ENCODE assay signal across 8 cellular contexts in genomic region chr20:33992923-33993799, GRCh38. TPM values are rescaled to one million over a fixed set of nuclear protein-coding genes. Genes with fewer than 3 reads are reported as not detected.
DNase-seq lines count a peak whose midpoint lies in the region; ATAC-seq, FAIRE-seq and TF ChIP-seq lines count a peak whose summit lies in the region.

No MANE protein-coding gene starts in this region.

- peaks cover 4 to 8% of the 10 kb centered on the region in 2 experiments for H3K36me3 ChIP-seq in keratinocyte (ENCODE audit: control insufficient read depth in 2 of 2, extremely low read depth in 1 of 2, insufficient read depth in 2 of 2, low read length in 2 of 2)

- TF ChIP-seq CTCF in keratinocyte (optimal IDR thresholded peaks at IDR 0.05 in 1 of 3, IDR thresholded peaks at IDR 0.05 in 1 of 3, conservative IDR thresholded peaks at IDR 0.05 in 1 of 3; ENCODE audit: extremely low read depth in 1 of 3, insufficient read depth in 2 of 3, low read length in 3 of 3) = no peak

- H4K20me1 ChIP-seq in keratinocyte (ENCODE audit: control insufficient read depth, extremely low read depth, insufficient read depth, low read length) = peaks cover 6% of the 10 kb centered on the region

- peaks cover 5% of the 10 kb centered on the region for H3K9me1 ChIP-seq in keratinocyte (ENCODE audit: control insufficient read depth, extremely low read depth, insufficient read depth, low read length)

- dilution Hi-C loops in keratinocyte (cut with MboI; ENCODE audit: extremely low pct_ligation_motif_present, low sequenced_read_pairs) = no loop called here

- H3K4me3 ChIP-seq in keratinocyte (ENCODE audit: control insufficient read depth in 2 of 3, extremely low read depth in 1 of 3, insufficient read depth in 2 of 3, low read depth in 1 of 3, low read length in 3 of 3) = peak overlapping the region; percentile 72 to 96 (median 94)

- peak overlapping the region; percentile 74 for H3K4me2 ChIP-seq in keratinocyte (ENCODE audit: control insufficient read depth, extremely low read depth, insufficient read depth, low read depth, low read length)

- ATAC-seq in HG03432 (IDR thresholded peaks at IDR 0.05; ENCODE audit: unreplicated experiment) = peak; percentile 73

- H3K4me1 ChIP-seq in keratinocyte (ENCODE audit: control insufficient read depth, extremely low read depth, insufficient read depth, low read length) = peaks cover 24% of the 10 kb centered on the region

- no peaks in the 10 kb centered on the region for H3K27me3 ChIP-seq in keratinocyte (ENCODE audit: control insufficient read depth, extremely low read depth, insufficient read depth, low read length)

- H2AFZ ChIP-seq in keratinocyte (ENCODE audit: control insufficient read depth, low read length) = peak overlapping the region; percentile 88

- DNase-seq in Ammon's horn (ENCODE audit: low spot score) = peak; percentile 99
- peak; percentile 99 for DNase-seq in NCI-H460 (ENCODE audit: extremely low read depth, low read depth)
- peak; percentile 98 for DNase-seq in activated CD4-positive, alpha-beta T cell treated with anti-CD3 and anti-CD28 coated beads for 1 hour
- peak; percentile 100 for DNase-seq in cerebellum (ENCODE audit: low spot score)
- peak; percentile 93 for DNase-seq in keratinocyte (ENCODE audit: low read depth, low spot score)
- peak; percentile 99 for DNase-seq in stimulated activated CD4-positive, alpha-beta T cell treated with anti-CD3 and anti-CD28 coated beads, Interleukin-12 subunit alpha, Interleukin-12 subunit beta, amount 100 ng/mL, for 48 hours (ENCODE audit: low read depth in 2 of 3, low spot score in 1 of 3)

- peak overlapping the region; percentile 91 for H3K27ac ChIP-seq in keratinocyte (ENCODE audit: control insufficient read depth, insufficient read depth, low read length)

- H3K79me2 ChIP-seq in keratinocyte (ENCODE audit: control insufficient read depth, insufficient read depth, low read length) = peaks cover 49% of the 10 kb centered on the region

- no peak for FAIRE-seq in keratinocyte (lab: Jason Lieb, UNC)

- H3K9ac ChIP-seq in keratinocyte (ENCODE audit: control insufficient read depth, extremely low read depth, insufficient read depth, low read length) = peak overlapping the region; percentile 91

- TF ChIP-seq POLR2A in GM19193 (IDR thresholded peaks at IDR 0.05; ENCODE audit: extremely low read depth, insufficient read depth, insufficient read length) = peak; percentile 91

- no peaks in the 10 kb centered on the region for H3K9me3 ChIP-seq in keratinocyte (ENCODE audit: control insufficient read depth, low read depth, low read length)

RNA-seq across cellular contexts. Expression of gene RALY, which starts 0.6 kb away (rescaled TPM):
- total RNA-seq in NCI-H460 (2014; rRNA removed; shearing (Covaris generic)) = 99.9 and 106 TPM in 2 replicates
- polyA plus RNA-seq in NCI-H460 (2014; cell fraction: nucleus; rRNA removed) = 80.2 and 86.1 TPM in 2 replicates
- total RNA-seq in cerebellum = 55.8 TPM
- polyA plus RNA-seq in keratinocyte = 107 to 118 TPM (median 118 TPM) in 3 replicates
- 22.4 TPM for polyA plus RNA-seq in keratinocyte (2011; ENCODE audit: low read depth)
- 59.8 and 110 TPM in 2 replicates for polyA plus RNA-seq in keratinocyte (2011; cell fraction: cytosol; rRNA removed)
- 43.5 and 61.5 TPM in 2 replicates for polyA plus RNA-seq in keratinocyte (2011; cell fraction: nucleus; rRNA removed)
- 56.7 and 163 TPM in 2 replicates for polyA plus RNA-seq in keratinocyte (2012; ENCODE audit: low replicate concordance)
- 82.0 to 151 TPM (median 82.8 TPM) in 3 replicates for polyA minus RNA-seq in keratinocyte
- polyA minus RNA-seq in keratinocyte (2011; cell fraction: cytosol; rRNA and poly(A)+ RNA removed) = 134 TPM
- 43.9 and 51.5 TPM in 2 replicates for polyA minus RNA-seq in keratinocyte (2011; cell fraction: nucleus; rRNA and poly(A)+ RNA removed)

Comparison
In these comparisons a context has a peak if more than half of its experiments do, and no peak if none do; other contexts are left out.
1. Peak in every context shown above with its lines: DNase-seq, ATAC-seq, H3K4me3 ChIP-seq and H3K27ac ChIP-seq.